ENCODE assay signal across 20 cellular contexts in the genomic region with DNA sequence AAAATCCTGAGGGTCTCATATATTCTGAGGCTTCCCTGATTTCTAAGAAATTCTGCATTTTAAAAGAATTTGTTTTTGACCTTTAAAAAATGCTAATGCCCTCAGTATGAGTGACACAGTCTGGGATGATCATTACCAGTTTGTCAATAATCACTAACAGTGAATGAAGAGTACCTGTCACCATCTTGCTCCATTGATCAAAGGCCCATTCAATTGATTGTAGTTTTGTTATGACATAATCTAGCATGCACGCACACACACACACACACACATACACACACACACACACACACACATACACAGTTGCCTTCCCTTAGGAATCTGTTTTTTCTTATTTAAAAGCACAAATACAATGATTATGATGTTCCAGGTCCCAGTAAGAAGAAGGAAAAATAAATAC.
"Had no signal": no experiment of that assay in that cellular context is flagged by ENCODE, and none has a peak within 500 bp of the region (broad histone marks: within the 10 kb centered on the region; RNA-seq: fewer than 3 reads in every experiment).

No MANE protein-coding gene starts in this region.

- H3K4me3 Mint-ChIP-seq: activated CD8-positive, alpha-beta T cell treated with anti-CD3 and anti-CD28 coated beads for 36 hours had no signal

- H3K27ac Mint-ChIP-seq: progenitor cell of endocrine pancreas had no signal

- H3K9me3 ChIP-seq: ovary, right lobe of liver, suprapubic skin, tibial artery, upper lobe of right lung had no signal

- H3K27me3 Mint-ChIP-seq: activated CD8-positive, alpha-beta T cell treated with anti-CD3 and anti-CD28 coated beads for 36 hours had no signal

- H3K9me3 Mint-ChIP-seq: activated CD8-positive, alpha-beta T cell treated with anti-CD3 and anti-CD28 coated beads for 36 hours had no signal

- H3K36me3 ChIP-seq: brain microvascular endothelial cell, ovary, right lobe of liver, suprapubic skin, upper lobe of right lung had no signal

- H3K4me3 ChIP-seq: coronary artery, dorsolateral prefrontal cortex, ovary, right lobe of liver, suprapubic skin, tibial artery, upper lobe of right lung had no signal

- DNase-seq: activated gamma-delta T cell treated with Interleukin-2 at 50 U/mL for 16 hours; activated naive CD4-positive, alpha-beta T cell treated with anti-CD3 and anti-CD28 coated beads, Interleukin-2, amount 50 U/mL, for 16 hours; amniotic stem cell; brain microvascular endothelial cell; dorsolateral prefrontal cortex; effector memory CD4-positive, alpha-beta T cell; head of caudate nucleus; hippocampal formation; left cardiac atrium; left ventricle myocardium superior; ovary; right lobe of liver; stimulated activated CD4-positive, alpha-beta T cell treated with anti-CD3 and anti-CD28 coated beads, Interleukin-4, amount 100 ng/mL, for 1 hour; tibial artery; upper lobe of right lung had no signal

- H3K27ac ChIP-seq: brain microvascular endothelial cell, coronary artery, dorsolateral prefrontal cortex, ovary, right lobe of liver, suprapubic skin, tibial artery, upper lobe of right lung, VCaP had no signal

- H3K27me3 ChIP-seq: brain microvascular endothelial cell, dorsolateral prefrontal cortex, ovary, right lobe of liver, suprapubic skin, tibial artery, upper lobe of right lung had no signal

- ATAC-seq: left cardiac atrium, left ventricle myocardium superior, right lobe of liver, upper lobe of right lung had no signal
